22 cellular contexts compared by ENCODE assay signal in the genomic region with DNA sequence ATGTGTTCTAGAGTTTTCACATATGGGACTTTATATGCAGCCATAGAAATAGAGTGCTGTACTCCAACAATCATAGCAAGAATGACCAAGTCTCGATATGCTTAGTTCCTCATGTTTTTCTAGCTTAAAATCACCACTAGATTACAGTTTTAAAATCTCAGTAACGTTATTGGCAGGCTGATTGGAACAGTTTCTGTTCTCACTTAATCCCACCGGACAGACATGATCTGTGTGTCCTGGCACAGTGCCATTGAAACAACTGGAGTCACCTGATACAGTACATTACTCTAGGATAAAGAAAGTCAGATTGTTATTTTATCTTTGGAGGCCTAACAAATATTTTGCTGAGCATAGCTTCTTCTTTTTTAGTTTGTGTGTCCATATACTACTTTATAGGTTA. TPM values are rescaled to one million over a fixed set of nuclear protein-coding genes. Genes with fewer than 3 reads are reported as not detected.
A peak's percentile ranks its signal among the peaks of the same experiment; 100 is the strongest.
DNase-seq lines count a peak whose midpoint lies in the region; ATAC-seq and TF ChIP-seq lines count a peak whose summit lies in the region.
"Had no signal": no experiment of that assay in that cellular context is flagged by ENCODE, and none has a peak within 500 bp of the region (broad histone marks: within the 10 kb centered on the region; RNA-seq: fewer than 3 reads in every experiment).

No MANE protein-coding gene starts in this region.

- peak overlapping the region; percentile 2 for H3K27ac Mint-ChIP-seq in osteocyte (ENCODE audit: unreplicated experiment)
- H3K27ac Mint-ChIP-seq: activated T-cell treated with anti-CD3 and anti-CD28 coated beads, Interleukin-2, amount 50 U/mL, for 24 hours; endodermal cell; naive B cell; stimulated activated naive CD8-positive, alpha-beta T cell treated with anti-CD3 and anti-CD28 coated beads, Interleukin-15, amount 100 ng/mL, for 72 hours had no signal

- no peaks in the 10 kb centered on the region for H3K27me3 Mint-ChIP-seq in osteocyte (ENCODE audit: unreplicated experiment)
- H3K27me3 Mint-ChIP-seq: activated T-cell treated with anti-CD3 and anti-CD28 coated beads, Interleukin-2, amount 50 U/mL, for 24 hours; stimulated activated naive CD8-positive, alpha-beta T cell treated with anti-CD3 and anti-CD28 coated beads, Interleukin-15, amount 100 ng/mL, for 72 hours had no signal

- H3K4me3 ChIP-seq in choroid plexus epithelial cell (ENCODE audit: low read depth, low read length), result no peak overlapping the region
- H3K4me3 ChIP-seq: breast epithelium, colonic mucosa, GM23248, heart left ventricle, tibial nerve had no signal

- peaks cover 14% of the 10 kb centered on the region for H3K4me1 Mint-ChIP-seq in osteocyte (ENCODE audit: unreplicated experiment)
- H3K4me1 Mint-ChIP-seq: endodermal cell; stimulated activated naive CD8-positive, alpha-beta T cell treated with anti-CD3 and anti-CD28 coated beads, Interleukin-15, amount 100 ng/mL, for 72 hours had no signal

- TF ChIP-seq CTCF in choroid plexus epithelial cell (conservative IDR thresholded peaks at IDR 0.05; ENCODE audit: low read depth, low read length) (no peak), osteocyte (IDR thresholded peaks at IDR 0.05) (no peak)

- ATAC-seq in GM21447 (IDR thresholded peaks at IDR 0.05; ENCODE audit: unreplicated experiment), result no peak
- ATAC-seq: heart left ventricle; stimulated activated naive CD8-positive, alpha-beta T cell treated with anti-CD3 and anti-CD28 coated beads, Interleukin-15, amount 100 ng/mL, for 72 hours had no signal

- peak; percentile 68 for DNase-seq in DMS 273 (lab: John Stamatoyannopoulos, UW; ENCODE audit: unreplicated experiment)
- no peak for DNase-seq in DMS 273 treated with DMSO at 0.1 percent for 48 hours (lab: John Stamatoyannopoulos, UW)
- DNase-seq in NCI-H82 (lab: John Stamatoyannopoulos, UW), result peak; percentile 75
- peak; percentile 57 for DNase-seq in choroid plexus epithelial cell (ENCODE audit: low read depth)
- no peak for DNase-seq in osteocyte (ENCODE audit: extremely low spot score, unreplicated experiment)
- DNase-seq in GM19240 (ENCODE audit: insufficient read length, low spot score), result no peak
- no peak for DNase-seq in HK-2 (ENCODE audit: unreplicated experiment)
- DNase-seq: activated T-cell treated with anti-CD3 and anti-CD28 coated beads, Interleukin-2, amount 50 U/mL, for 24 hours; Caco-2; colonic mucosa; endodermal cell; GM23248; heart left ventricle; mesendoderm; naive B cell; NCI-H146; occipital lobe; stimulated activated CD4-positive, alpha-beta T cell treated with anti-CD3 and anti-CD28 coated beads, Interleukin-12 subunit alpha, Interleukin-12 subunit beta, amount 100 ng/mL, for 4 hours; stimulated activated naive CD8-positive, alpha-beta T cell treated with anti-CD3 and anti-CD28 coated beads, Interleukin-15, amount 100 ng/mL, for 72 hours had no signal

- no peak overlapping the region for H3K4me3 Mint-ChIP-seq in osteocyte (ENCODE audit: unreplicated experiment)
- H3K4me3 Mint-ChIP-seq: activated T-cell treated with anti-CD3 and anti-CD28 coated beads, Interleukin-2, amount 50 U/mL, for 24 hours; endodermal cell; naive B cell; stimulated activated naive CD8-positive, alpha-beta T cell treated with anti-CD3 and anti-CD28 coated beads, Interleukin-15, amount 100 ng/mL, for 72 hours had no signal

- H3K36me3 Mint-ChIP-seq in osteocyte (ENCODE audit: unreplicated experiment), result no peaks in the 10 kb centered on the region

- peaks cover 8% of the 10 kb centered on the region for H3K9me3 Mint-ChIP-seq in osteocyte (ENCODE audit: unreplicated experiment)

RNA-seq across cellular contexts. Expression of gene ERBIN, which starts 45.7 kb away (rescaled TPM):
- total RNA-seq in osteocyte, result 78.1 and 83.7 TPM in 2 replicates

Comparison
In these comparisons a context has a peak if more than half of its experiments do, and no peak if none do; other contexts are left out.
1. DNase-seq: peak in DMS 273 (single experiment), NCI-H82 (single experiment) and choroid plexus epithelial cell (single experiment); none in DMS 273 treated with DMSO at 0.1 percent for 48 hours (single experiment), osteocyte (single experiment), GM19240 (single experiment) and HK-2 (single experiment).